ENCODE assay signal across 21 cellular contexts in the genomic region with DNA sequence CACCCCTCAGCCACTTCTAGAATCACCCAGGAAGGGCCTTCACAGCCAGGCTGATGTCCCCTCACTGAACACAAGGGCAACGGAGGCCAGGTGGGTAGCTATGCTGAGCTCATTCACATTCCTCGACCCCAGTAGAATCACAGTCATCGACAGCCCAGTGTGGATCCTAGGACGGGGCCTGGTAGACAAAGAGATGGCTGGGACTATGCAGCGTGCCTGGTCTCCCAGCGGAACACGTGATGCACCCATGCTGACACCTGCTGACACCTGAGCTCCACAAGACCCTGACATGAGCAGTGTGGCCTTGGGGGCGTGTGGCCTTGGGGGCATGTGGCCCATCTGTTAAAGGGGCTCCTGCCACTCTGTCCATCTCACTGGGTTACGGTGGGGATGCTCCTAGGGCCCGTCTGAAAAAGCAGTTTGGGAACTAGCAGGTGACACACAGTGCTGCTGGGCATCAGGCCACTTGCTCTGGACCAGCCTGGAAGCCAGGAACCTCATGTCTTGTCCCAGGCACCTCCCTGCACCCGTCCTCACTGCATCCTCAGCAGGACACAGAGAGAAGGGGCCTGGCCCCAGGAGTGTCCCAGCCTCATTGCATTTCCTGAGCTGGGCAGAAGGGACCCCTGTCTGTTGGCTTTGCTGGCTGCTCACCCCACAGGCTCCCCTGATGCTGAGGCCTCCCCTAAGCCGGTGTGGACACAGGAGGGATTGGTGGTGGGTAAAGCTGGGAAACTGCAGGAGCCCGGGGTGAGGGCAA. TPM values are rescaled to one million over a fixed set of nuclear protein-coding genes. Genes with fewer than 3 reads are reported as not detected.
DNase-seq lines count a peak whose midpoint lies in the region; ATAC-seq and TF ChIP-seq lines count a peak whose summit lies in the region.
"Had no signal": no experiment of that assay in that cellular context is flagged by ENCODE, and none has a peak within 500 bp of the region (broad histone marks: within the 10 kb centered on the region; RNA-seq: fewer than 3 reads in every experiment).

No MANE protein-coding gene starts in this region.

- H3K18ac ChIP-seq in mesendoderm (ENCODE audit: low read length), result no peak overlapping the region

- H3K9me3 ChIP-seq in aorta (ENCODE audit: control insufficient read depth, low read length), result no peaks in the 10 kb centered on the region

- H3K9me3 Mint-ChIP-seq in natural killer cell treated with Interleukin-12 subunit alpha and Interleukin-12 subunit beta and Interleukin-15 and Interleukin-18, amount 100 ng/mL, for 72 hours, result peaks cover 1% of the 10 kb centered on the region
- H3K9me3 Mint-ChIP-seq in natural killer cell, result no peaks in the 10 kb centered on the region

- WGBS in mesendoderm (ENCODE audit: extremely low coverage, insufficient coverage, low lambda C conversion rate), result no CpG with 5 or more reads among the region's 13 CpGs
- 90 to 93% methylated on average over 13 of the region's 13 CpGs for WGBS in aorta, 2 donors

- no peaks in the 10 kb centered on the region for H3K79me1 ChIP-seq in mesendoderm (ENCODE audit: low read length)

- no peak overlapping the region for H3K4ac ChIP-seq in mesendoderm (ENCODE audit: low read depth, low read length)

- no peak overlapping the region for H3K4me3 ChIP-seq in mesendoderm (ENCODE audit: low read length)
- H3K4me3 ChIP-seq in aorta (ENCODE audit: low read length in 2 of 2), result no peak overlapping the region

- H2AK5ac ChIP-seq in mesendoderm (ENCODE audit: low read length), result no peak overlapping the region

- no peak overlapping the region for H4K5ac ChIP-seq in mesendoderm (ENCODE audit: low read length)

- peaks cover 2% of the 10 kb centered on the region for H3K27me3 ChIP-seq in mesendoderm (ENCODE audit: insufficient read depth, low read length, poor library complexity)
- H3K27me3 ChIP-seq in aorta (ENCODE audit: control insufficient read depth in 1 of 2, insufficient read depth in 2 of 2, low read length in 1 of 2), result peaks cover 0 to 1% of the 10 kb centered on the region in 2 donors

- H3K4me1 Mint-ChIP-seq in natural killer cell treated with Interleukin-12 subunit alpha and Interleukin-12 subunit beta and Interleukin-15 and Interleukin-18, amount 100 ng/mL, for 72 hours (ENCODE audit: low read depth in 2 of 2), result no peaks in the 10 kb centered on the region
- no peaks in the 10 kb centered on the region for H3K4me1 Mint-ChIP-seq in natural killer cell
- H3K4me1 Mint-ChIP-seq: IgD-negative memory B cell had no signal

- ATAC-seq in natural killer cell treated with Interleukin-12 subunit alpha and Interleukin-12 subunit beta and Interleukin-15 and Interleukin-18, amount 100 ng/mL, for 72 hours, result no peak
- ATAC-seq in natural killer cell (no peak), aorta (ENCODE audit: low FRiP score) (no peak)

- H3K4me1 ChIP-seq in mesendoderm (ENCODE audit: control insufficient read depth, low read depth, low read length) (no peaks in the 10 kb centered on the region), aorta (ENCODE audit: control insufficient read depth in 1 of 2, insufficient read depth in 2 of 2, low read length in 2 of 2) (no peaks in the 10 kb centered on the region)

- H2BK15ac ChIP-seq in mesendoderm (replicated peaks; ENCODE audit: low read depth), result no peak overlapping the region

- H3K4me2 ChIP-seq in mesendoderm (ENCODE audit: low read length), result no peak overlapping the region

- no peaks in the 10 kb centered on the region for H3K36me3 ChIP-seq in mesendoderm (ENCODE audit: control insufficient read depth, insufficient read depth, low read length)
- no peaks in the 10 kb centered on the region for H3K36me3 ChIP-seq in aorta (ENCODE audit: control insufficient read depth in 1 of 2, insufficient read depth in 2 of 2, low read length in 1 of 2)

- H3K36me3 Mint-ChIP-seq in natural killer cell treated with Interleukin-12 subunit alpha and Interleukin-12 subunit beta and Interleukin-15 and Interleukin-18, amount 100 ng/mL, for 72 hours, result peaks cover 2% of the 10 kb centered on the region
- no peaks in the 10 kb centered on the region for H3K36me3 Mint-ChIP-seq in natural killer cell

- no peak overlapping the region for H3K56ac ChIP-seq in mesendoderm (ENCODE audit: low read length)

- H3K23ac ChIP-seq in mesendoderm (ENCODE audit: low read length), result no peak overlapping the region

- intact Hi-C loops in natural killer cell (cut with micrococcal nuclease) (no loop called here), aorta (cut with DNase I) (no loop called here)

- H2BK120ac ChIP-seq in mesendoderm (ENCODE audit: low read depth, low read length), result no peak overlapping the region

- no peak overlapping the region for H3K27ac Mint-ChIP-seq in natural killer cell treated with Interleukin-12 subunit alpha and Interleukin-12 subunit beta and Interleukin-15 and Interleukin-18, amount 100 ng/mL, for 72 hours
- H3K27ac Mint-ChIP-seq in natural killer cell, result no peak overlapping the region
- H3K27ac Mint-ChIP-seq: IgD-negative memory B cell had no signal

- peak; percentile 26 for DNase-seq in activated CD4-positive, CD25-positive, alpha-beta regulatory T cell treated with anti-CD3 and anti-CD28 coated beads, Interleukin-2, amount 50 U/mL, for 72 hours
- no peak for DNase-seq in activated CD4-positive, CD25-positive, alpha-beta regulatory T cell (lab: John Stamatoyannopoulos, UW)
- peak; percentile 40 for DNase-seq in natural killer cell treated with Interleukin-12 subunit alpha and Interleukin-12 subunit beta and Interleukin-15 and Interleukin-18, amount 100 ng/mL, for 72 hours (ENCODE audit: low spot score)
- no peak for DNase-seq in natural killer cell
- DNase-seq in mesendoderm, result peak; percentile 7
- peak; percentile 37 to 54 for DNase-seq in aorta
- DNase-seq in KG1 (lab: John Stamatoyannopoulos, UW), result no peak
- no peak for DNase-seq in SKM-1 (lab: John Stamatoyannopoulos, UW; ENCODE audit: unreplicated experiment)
- DNase-seq: C1 segment of cervical spinal cord; COR-L47; DMS153; EL; HCEC 1CT; NCI-H146; NCI-H2107; NCI-H345; NCI-H69; NK-92 treated with Interleukin-12 subunit alpha and Interleukin-12 subunit beta, amount 100 ng/mL, for 24 hours; OCI-M1 had no signal

- no peak overlapping the region for H3K27ac ChIP-seq in mesendoderm (ENCODE audit: low read depth, low read length)
- H3K27ac ChIP-seq in aorta (ENCODE audit: low read depth in 1 of 2, low read length in 2 of 2), result no peak overlapping the region
- H3K27ac ChIP-seq: 22Rv1 had no signal

- no peak for TF ChIP-seq CTCF in natural killer cell (IDR thresholded peaks at IDR 0.05)

- H3K4me3 Mint-ChIP-seq in natural killer cell treated with Interleukin-12 subunit alpha and Interleukin-12 subunit beta and Interleukin-15 and Interleukin-18, amount 100 ng/mL, for 72 hours, result no peak overlapping the region
- no peak overlapping the region for H3K4me3 Mint-ChIP-seq in natural killer cell
- H3K4me3 Mint-ChIP-seq: IgD-negative memory B cell had no signal

- H4K8ac ChIP-seq in mesendoderm (ENCODE audit: low read depth, low read length), result no peak overlapping the region

- no peak overlapping the region for H2BK5ac ChIP-seq in mesendoderm (ENCODE audit: low read length)

- H3K27me3 Mint-ChIP-seq in natural killer cell treated with Interleukin-12 subunit alpha and Interleukin-12 subunit beta and Interleukin-15 and Interleukin-18, amount 100 ng/mL, for 72 hours, result peaks cover 6 to 10% of the 10 kb centered on the region in 2 donors
- peaks cover 1 to 11% of the 10 kb centered on the region in 2 donors for H3K27me3 Mint-ChIP-seq in natural killer cell (ENCODE audit: low read depth in 2 of 2)

- no peaks in the 10 kb centered on the region for H3K79me2 ChIP-seq in mesendoderm (ENCODE audit: control insufficient read depth, insufficient read depth, low read length)

- H3K9ac ChIP-seq in mesendoderm (ENCODE audit: low read length), result no peak overlapping the region

RNA-seq across cellular contexts. Expression of gene ECEL1, which starts 9.7 kb away (rescaled TPM):
- not detected for total RNA-seq in natural killer cell treated with Interleukin-12 subunit alpha and Interleukin-12 subunit beta and Interleukin-15 and Interleukin-18, amount 100 ng/mL, for 72 hours
- not detected for total RNA-seq in natural killer cell
- 0.86 TPM for polyA plus RNA-seq in mesendoderm (2013, experiment 1 of 2)
- polyA plus RNA-seq in mesendoderm (2013, experiment 2 of 2), result 0.70 TPM
- total RNA-seq in aorta, result 1 to 10 TPM; 2.1 to 7.2 TPM
- not detected for polyA plus RNA-seq in aorta
- polyA plus RNA-seq: IgD-negative memory B cell had no signal

RNA-seq across cellular contexts. Expression of gene ALPI, which starts 22.0 kb away (rescaled TPM):
- not detected for total RNA-seq in natural killer cell treated with Interleukin-12 subunit alpha and Interleukin-12 subunit beta and Interleukin-15 and Interleukin-18, amount 100 ng/mL, for 72 hours
- total RNA-seq in natural killer cell (not detected), aorta (not detected)
- polyA plus RNA-seq in mesendoderm (2013, experiment 1 of 2), result not detected
- polyA plus RNA-seq in mesendoderm (2013, experiment 2 of 2), result not detected
- 10 to 100 TPM in 1 of 2 donors, under 1 TPM in 1; 0.18 to 19.9 TPM for polyA plus RNA-seq in aorta
- polyA plus RNA-seq: IgD-negative memory B cell had no signal

RNA-seq across cellular contexts. Expression of gene PRSS56, which starts 42.3 kb away (rescaled TPM):
- total RNA-seq in natural killer cell treated with Interleukin-12 subunit alpha and Interleukin-12 subunit beta and Interleukin-15 and Interleukin-18, amount 100 ng/mL, for 72 hours, result not detected
- total RNA-seq in natural killer cell (not detected), aorta (not detected)
- polyA plus RNA-seq in mesendoderm (2013, experiment 1 of 2), result not detected
- 0.01 TPM for polyA plus RNA-seq in mesendoderm (2013, experiment 2 of 2)
- polyA plus RNA-seq in aorta, result not detected
- polyA plus RNA-seq: IgD-negative memory B cell had no signal

RNA-seq across cellular contexts. Expression of gene CHRND, which starts 48.0 kb away (rescaled TPM):
- total RNA-seq in natural killer cell treated with Interleukin-12 subunit alpha and Interleukin-12 subunit beta and Interleukin-15 and Interleukin-18, amount 100 ng/mL, for 72 hours, result not detected
- total RNA-seq in natural killer cell (not detected), aorta (not detected)
- not detected for polyA plus RNA-seq in mesendoderm (2013, experiment 1 of 2)
- polyA plus RNA-seq in mesendoderm (2013, experiment 2 of 2), result 0.04 TPM
- polyA plus RNA-seq in aorta, result not detected
- polyA plus RNA-seq: IgD-negative memory B cell had no signal

Comparison
In these comparisons a context has a peak if more than half of its experiments do, and no peak if none do; other contexts are left out.
1. DNase-seq: peak in activated CD4-positive, CD25-positive, alpha-beta regulatory T cell treated with anti-CD3 and anti-CD28 coated beads, Interleukin-2, amount 50 U/mL, for 72 hours (single experiment), natural killer cell treated with Interleukin-12 subunit alpha and Interleukin-12 subunit beta and Interleukin-15 and Interleukin-18, amount 100 ng/mL, for 72 hours (single experiment), mesendoderm (single experiment) and aorta (2 of 2); none in activated CD4-positive, CD25-positive, alpha-beta regulatory T cell (0 of 4), natural killer cell (single experiment), KG1 (single experiment) and SKM-1 (single experiment).